18 cellular contexts compared by ENCODE assay signal in the genomic region with DNA sequence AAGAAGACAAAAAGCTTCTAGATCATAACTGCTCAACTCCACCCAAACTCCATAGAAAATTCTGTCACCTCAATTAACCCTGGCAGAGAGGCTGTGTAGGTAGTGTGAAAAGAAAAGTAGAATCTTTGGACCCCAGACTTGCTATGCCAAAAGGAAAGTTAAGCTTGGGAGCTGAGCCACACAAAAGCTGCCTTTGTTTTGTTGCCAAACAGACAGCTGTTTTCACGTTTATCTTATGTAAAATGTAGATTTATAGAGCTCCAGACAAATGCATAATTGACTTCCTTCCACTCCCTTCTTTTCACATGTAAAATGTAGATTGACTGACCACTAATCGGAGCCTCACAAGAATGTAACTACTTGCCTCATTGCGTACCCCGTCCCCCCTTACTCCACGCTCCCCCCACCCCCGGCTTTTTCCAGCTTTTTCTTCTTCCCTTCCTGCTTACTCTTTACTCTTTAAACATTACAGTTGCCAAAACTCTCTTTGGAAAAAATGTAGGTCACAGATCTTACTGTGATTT.
"Had no signal": no experiment of that assay in that cellular context is flagged by ENCODE, and none has a peak within 500 bp of the region (broad histone marks: within the 10 kb centered on the region; RNA-seq: fewer than 3 reads in every experiment).

No MANE protein-coding gene starts in this region.

- H3K27ac ChIP-seq: ovary, testis had no signal

- H3K9me3 ChIP-seq: ovary, testis had no signal

- H3K27ac Mint-ChIP-seq: activated CD4-positive, alpha-beta T cell treated with anti-CD3 and anti-CD28 coated beads, Interleukin-2, amount 10 ng/mL, durations not matched to agents 24 days and 14 days; activated CD8-positive, alpha-beta T cell treated with anti-CD3 and anti-CD28 coated beads, Interleukin-2, amount 10 ng/mL, durations not matched to agents 7 days and 5 days; activated naive CD4-positive, alpha-beta T cell treated with anti-CD3 and anti-CD28 coated beads, Interleukin-2, amount 10 ng/mL, durations not matched to agents 7 days and 5 days; activated naive CD8-positive, alpha-beta T cell treated with anti-CD3 and anti-CD28 coated beads, Interleukin-2, amount 50 U/mL, for 24 hours; brain; effector memory CD8-positive, alpha-beta T cell; mesothelial cell of epicardium; type B pancreatic cell had no signal

- H3K27me3 ChIP-seq: ovary, testis had no signal

- H3K36me3 Mint-ChIP-seq: activated naive CD4-positive, alpha-beta T cell treated with anti-CD3 and anti-CD28 coated beads, Interleukin-2, amount 10 ng/mL, durations not matched to agents 7 days and 5 days; brain; mesothelial cell of epicardium; type B pancreatic cell had no signal

- H3K4me3 Mint-ChIP-seq: activated CD4-positive, alpha-beta T cell treated with anti-CD3 and anti-CD28 coated beads, Interleukin-2, amount 10 ng/mL, durations not matched to agents 24 days and 14 days; activated CD8-positive, alpha-beta T cell treated with anti-CD3 and anti-CD28 coated beads, Interleukin-2, amount 10 ng/mL, durations not matched to agents 7 days and 5 days; activated naive CD4-positive, alpha-beta T cell treated with anti-CD3 and anti-CD28 coated beads, Interleukin-2, amount 10 ng/mL, durations not matched to agents 7 days and 5 days; activated naive CD8-positive, alpha-beta T cell treated with anti-CD3 and anti-CD28 coated beads, Interleukin-2, amount 50 U/mL, for 24 hours; brain; effector memory CD8-positive, alpha-beta T cell; mesothelial cell of epicardium; type B pancreatic cell had no signal

- DNase-seq: activated CD4-positive, alpha-beta T cell treated with anti-CD3 and anti-CD28 coated beads, Interleukin-2, amount 10 ng/mL, durations not matched to agents 24 days and 14 days; activated CD4-positive, CD25-positive, alpha-beta regulatory T cell; activated CD8-positive, alpha-beta T cell treated with anti-CD3 and anti-CD28 coated beads, Interleukin-2, amount 10 ng/mL, durations not matched to agents 7 days and 5 days; activated effector memory CD4-positive, alpha-beta T cell treated with Interleukin-2 at 50 U/mL for 16 hours; activated naive CD4-positive, alpha-beta T cell treated with anti-CD3 and anti-CD28 coated beads, Interleukin-2, amount 10 ng/mL, durations not matched to agents 7 days and 5 days; activated naive CD8-positive, alpha-beta T cell treated with anti-CD3 and anti-CD28 coated beads, Interleukin-2, amount 50 U/mL, for 24 hours; activated T-cell treated with anti-CD3 and anti-CD28 coated beads, Interleukin-2, amount 50 U/mL, for 48 hours; anterior cingulate cortex; caudate nucleus; effector memory CD8-positive, alpha-beta T cell; ovary; stimulated activated CD4-positive, alpha-beta T cell treated with anti-CD3 and anti-CD28 coated beads, Interleukin-4, amount 100 ng/mL, for 1 hour; testis had no signal

- H3K4me2 ChIP-seq: smooth muscle cell had no signal

- H3K4me3 ChIP-seq: ovary, smooth muscle cell, testis had no signal

- ATAC-seq: activated CD8-positive, alpha-beta T cell treated with anti-CD3 and anti-CD28 coated beads, Interleukin-2, amount 10 ng/mL, durations not matched to agents 7 days and 5 days; activated naive CD8-positive, alpha-beta T cell treated with anti-CD3 and anti-CD28 coated beads, Interleukin-2, amount 50 U/mL, for 24 hours; effector memory CD8-positive, alpha-beta T cell; left lobe of liver had no signal

- H3K9me3 Mint-ChIP-seq: mesothelial cell of epicardium had no signal

- H3K4me1 Mint-ChIP-seq: activated CD4-positive, alpha-beta T cell treated with anti-CD3 and anti-CD28 coated beads, Interleukin-2, amount 10 ng/mL, durations not matched to agents 24 days and 14 days; activated naive CD4-positive, alpha-beta T cell treated with anti-CD3 and anti-CD28 coated beads, Interleukin-2, amount 10 ng/mL, durations not matched to agents 7 days and 5 days; activated naive CD8-positive, alpha-beta T cell treated with anti-CD3 and anti-CD28 coated beads, Interleukin-2, amount 50 U/mL, for 24 hours had no signal

- H3K27me3 Mint-ChIP-seq: activated CD4-positive, alpha-beta T cell treated with anti-CD3 and anti-CD28 coated beads, Interleukin-2, amount 10 ng/mL, durations not matched to agents 24 days and 14 days; activated naive CD4-positive, alpha-beta T cell treated with anti-CD3 and anti-CD28 coated beads, Interleukin-2, amount 10 ng/mL, durations not matched to agents 7 days and 5 days; activated naive CD8-positive, alpha-beta T cell treated with anti-CD3 and anti-CD28 coated beads, Interleukin-2, amount 50 U/mL, for 24 hours; effector memory CD8-positive, alpha-beta T cell; type B pancreatic cell had no signal

- H3K36me3 ChIP-seq: ovary had no signal

- H3K4me1 ChIP-seq: testis had no signal
